In genomic region chr12:57626111-57626928, GRCh38 we compare ENCODE assay signal across 2 cellular contexts.
TF ChIP-seq lines count a peak whose summit lies in the region.

No MANE protein-coding gene starts in this region.

TF ChIP-seq in WTC11, 78 proteins besides CTCF, POLR2A, EP300 and RAD21:
- TF ChIP-seq USF1 (CRISPR knock-in tag; IDR thresholded peaks at IDR 0.05), result no peak
- no peak for TF ChIP-seq MLX (CRISPR knock-in tag; IDR thresholded peaks at IDR 0.05)
- TF ChIP-seq ZNF121 (CRISPR knock-in tag; IDR thresholded peaks at IDR 0.05), result no peak
- no peak for TF ChIP-seq NR1H2 (CRISPR knock-in tag; IDR thresholded peaks at IDR 0.05)

TF ChIP-seq in HepG2, 621 proteins besides CTCF, POLR2A, EP300 and RAD21:
- TF ChIP-seq ZNF687 (CRISPR knock-in tag; IDR thresholded peaks at IDR 0.05) (peak; percentile 10; the same call in 1 of the 2 replicates), CBFB (CRISPR knock-in tag; IDR thresholded peaks at IDR 0.05) (no peak), TEF (CRISPR knock-in tag; IDR thresholded peaks at IDR 0.05) (no peak), FOXA3 (CRISPR knock-in tag; IDR thresholded peaks at IDR 0.05) (no peak), ZBTB33 (CRISPR knock-in tag; IDR thresholded peaks at IDR 0.05) (peak; percentile 27; the same call in 1 of the 2 replicates), FOXO4 (CRISPR knock-in tag; conservative IDR thresholded peaks at IDR 0.05) (0 out of 2 replicates have a peak, but pooled peaks have one; percentile 25), HOXA3 (CRISPR knock-in tag; IDR thresholded peaks at IDR 0.05) (0 out of 2 replicates have a peak, but pooled peaks have one; percentile 16)
